2 cellular contexts compared by ENCODE assay signal in the genomic region with DNA sequence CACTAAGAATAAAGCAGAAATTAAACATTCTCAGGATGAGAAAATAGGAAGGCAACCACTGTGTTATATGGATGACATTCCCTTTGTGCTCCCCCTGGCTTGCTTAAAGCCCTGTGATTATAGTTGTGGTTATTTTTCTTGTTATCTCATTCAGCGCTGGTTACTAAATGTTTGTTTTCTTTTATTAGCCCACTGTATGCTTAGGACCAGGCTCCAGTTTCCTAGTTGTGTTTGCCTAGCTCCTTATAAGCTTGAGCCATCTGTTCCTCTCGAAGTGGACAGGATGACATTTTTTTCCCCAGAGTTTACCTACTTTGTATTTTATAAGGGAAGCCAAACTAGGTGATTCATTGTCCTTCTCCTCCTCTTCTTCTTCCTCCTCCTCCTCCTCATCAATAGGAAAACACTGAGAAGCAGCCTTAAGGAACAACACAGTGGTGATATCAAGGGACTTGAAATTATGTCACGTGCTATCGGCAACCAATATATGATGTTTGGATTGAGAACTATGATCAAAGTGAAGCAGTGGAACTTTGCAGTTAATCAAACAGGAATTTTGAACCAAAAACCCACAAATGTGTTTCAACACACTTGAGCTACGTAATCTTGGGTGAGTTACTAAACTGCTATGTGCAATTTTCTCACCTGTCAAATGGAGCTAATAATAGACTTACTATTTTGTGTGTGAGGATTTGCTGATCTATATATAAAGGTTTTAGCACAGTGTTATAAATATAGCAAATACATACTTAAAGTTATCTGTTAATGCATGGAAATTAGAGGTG.
TF ChIP-seq lines count a peak whose summit lies in the region.

No MANE protein-coding gene starts in this region.

TF ChIP-seq in IMR-90, 13 proteins besides CTCF, POLR2A, EP300 and RAD21:
- TF ChIP-seq MXI1 (IDR thresholded peaks at IDR 0.05; ENCODE audit: borderline replicate concordance, low read depth, low read length) = no peak

TF ChIP-seq in HepG2, 621 proteins besides CTCF, POLR2A, EP300 and RAD21:
- TF ChIP-seq SRY (CRISPR knock-in tag; IDR thresholded peaks at IDR 0.05) (no peak), KDM5A (IDR thresholded peaks at IDR 0.05; ENCODE audit: borderline replicate concordance, low read length) (no peak), HNRNPUL1 (IDR thresholded peaks at IDR 0.05; ENCODE audit: low read depth, low read length) (no peak), SATB2 (CRISPR knock-in tag; IDR thresholded peaks at IDR 0.05) (no peak), NR2F1 (CRISPR knock-in tag; IDR thresholded peaks at IDR 0.05) (no peak), ZMYM2 (CRISPR knock-in tag; IDR thresholded peaks at IDR 0.05) (no peak), ZNF678 (CRISPR knock-in tag; IDR thresholded peaks at IDR 0.05) (no peak), ZNF232 (CRISPR knock-in tag; IDR thresholded peaks at IDR 0.05; ENCODE audit: borderline replicate concordance) (no peak)
- TF ChIP-seq, protein P1, sequence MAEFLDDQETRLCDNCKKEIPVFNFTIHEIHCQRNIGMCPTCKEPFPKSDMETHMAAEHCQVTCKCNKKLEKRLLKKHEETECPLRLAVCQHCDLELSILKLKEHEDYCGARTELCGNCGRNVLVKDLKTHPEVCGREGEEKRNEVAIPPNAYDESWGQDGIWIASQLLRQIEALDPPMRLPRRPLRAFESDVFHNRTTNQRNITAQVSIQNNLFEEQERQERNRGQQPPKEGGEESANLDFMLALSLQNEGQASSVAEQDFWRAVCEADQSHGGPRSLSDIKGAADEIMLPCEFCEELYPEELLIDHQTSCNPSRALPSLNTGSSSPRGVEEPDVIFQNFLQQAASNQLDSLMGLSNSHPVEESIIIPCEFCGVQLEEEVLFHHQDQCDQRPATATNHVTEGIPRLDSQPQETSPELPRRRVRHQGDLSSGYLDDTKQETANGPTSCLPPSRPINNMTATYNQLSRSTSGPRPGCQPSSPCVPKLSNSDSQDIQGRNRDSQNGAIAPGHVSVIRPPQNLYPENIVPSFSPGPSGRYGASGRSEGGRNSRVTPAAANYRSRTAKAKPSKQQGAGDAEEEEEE (CRISPR knock-in tag; IDR thresholded peaks at IDR 0.05; ENCODE audit: borderline replicate concordance) = no peak
- TF ChIP-seq, protein P2, sequence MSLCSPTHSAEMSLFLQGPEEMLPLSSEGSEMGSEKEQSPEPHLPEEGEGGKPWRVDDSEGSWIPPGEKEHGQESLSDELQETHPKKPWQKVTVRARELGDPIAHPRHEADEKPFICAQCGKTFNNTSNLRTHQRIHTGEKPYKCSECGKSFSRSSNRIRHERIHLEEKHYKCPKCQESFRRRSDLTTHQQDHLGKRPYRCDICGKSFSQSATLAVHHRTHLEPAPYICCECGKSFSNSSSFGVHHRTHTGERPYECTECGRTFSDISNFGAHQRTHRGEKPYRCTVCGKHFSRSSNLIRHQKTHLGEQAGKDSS (CRISPR knock-in tag; IDR thresholded peaks at IDR 0.05; ENCODE audit: borderline replicate concordance, low read depth) = no peak
- TF ChIP-seq, protein P3, sequence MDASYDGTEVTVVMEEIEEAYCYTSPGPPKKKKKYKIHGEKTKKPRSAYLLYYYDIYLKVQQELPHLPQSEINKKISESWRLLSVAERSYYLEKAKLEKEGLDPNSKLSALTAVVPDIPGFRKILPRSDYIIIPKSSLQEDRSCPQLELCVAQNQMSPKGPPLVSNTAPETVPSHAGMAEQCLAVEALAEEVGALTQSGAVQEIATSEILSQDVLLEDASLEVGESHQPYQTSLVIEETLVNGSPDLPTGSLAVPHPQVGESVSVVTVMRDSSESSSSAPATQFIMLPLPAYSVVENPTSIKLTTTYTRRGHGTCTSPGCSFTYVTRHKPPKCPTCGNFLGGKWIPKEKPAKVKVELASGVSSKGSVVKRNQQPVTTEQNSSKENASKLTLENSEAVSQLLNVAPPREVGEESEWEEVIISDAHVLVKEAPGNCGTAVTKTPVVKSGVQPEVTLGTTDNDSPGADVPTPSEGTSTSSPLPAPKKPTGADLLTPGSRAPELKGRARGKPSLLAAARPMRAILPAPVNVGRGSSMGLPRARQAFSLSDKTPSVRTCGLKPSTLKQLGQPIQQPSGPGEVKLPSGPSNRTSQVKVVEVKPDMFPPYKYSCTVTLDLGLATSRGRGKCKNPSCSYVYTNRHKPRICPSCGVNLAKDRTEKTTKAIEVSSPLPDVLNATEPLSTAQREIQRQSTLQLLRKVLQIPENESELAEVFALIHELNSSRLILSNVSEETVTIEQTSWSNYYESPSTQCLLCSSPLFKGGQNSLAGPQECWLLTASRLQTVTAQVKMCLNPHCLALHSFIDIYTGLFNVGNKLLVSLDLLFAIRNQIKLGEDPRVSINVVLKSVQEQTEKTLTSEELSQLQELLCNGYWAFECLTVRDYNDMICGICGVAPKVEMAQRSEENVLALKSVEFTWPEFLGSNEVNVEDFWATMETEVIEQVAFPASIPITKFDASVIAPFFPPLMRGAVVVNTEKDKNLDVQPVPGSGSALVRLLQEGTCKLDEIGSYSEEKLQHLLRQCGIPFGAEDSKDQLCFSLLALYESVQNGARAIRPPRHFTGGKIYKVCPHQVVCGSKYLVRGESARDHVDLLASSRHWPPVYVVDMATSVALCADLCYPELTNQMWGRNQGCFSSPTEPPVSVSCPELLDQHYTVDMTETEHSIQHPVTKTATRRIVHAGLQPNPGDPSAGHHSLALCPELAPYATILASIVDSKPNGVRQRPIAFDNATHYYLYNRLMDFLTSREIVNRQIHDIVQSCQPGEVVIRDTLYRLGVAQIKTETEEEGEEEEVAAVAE (CRISPR knock-in tag; IDR thresholded peaks at IDR 0.05; ENCODE audit: borderline replicate concordance) = no peak
- TF ChIP-seq, protein P4, sequence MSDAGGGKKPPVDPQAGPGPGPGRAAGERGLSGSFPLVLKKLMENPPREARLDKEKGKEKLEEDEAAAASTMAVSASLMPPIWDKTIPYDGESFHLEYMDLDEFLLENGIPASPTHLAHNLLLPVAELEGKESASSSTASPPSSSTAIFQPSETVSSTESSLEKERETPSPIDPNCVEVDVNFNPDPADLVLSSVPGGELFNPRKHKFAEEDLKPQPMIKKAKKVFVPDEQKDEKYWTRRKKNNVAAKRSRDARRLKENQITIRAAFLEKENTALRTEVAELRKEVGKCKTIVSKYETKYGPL (CRISPR knock-in tag; IDR thresholded peaks at IDR 0.05) = no peak
- TF ChIP-seq, protein P5, sequence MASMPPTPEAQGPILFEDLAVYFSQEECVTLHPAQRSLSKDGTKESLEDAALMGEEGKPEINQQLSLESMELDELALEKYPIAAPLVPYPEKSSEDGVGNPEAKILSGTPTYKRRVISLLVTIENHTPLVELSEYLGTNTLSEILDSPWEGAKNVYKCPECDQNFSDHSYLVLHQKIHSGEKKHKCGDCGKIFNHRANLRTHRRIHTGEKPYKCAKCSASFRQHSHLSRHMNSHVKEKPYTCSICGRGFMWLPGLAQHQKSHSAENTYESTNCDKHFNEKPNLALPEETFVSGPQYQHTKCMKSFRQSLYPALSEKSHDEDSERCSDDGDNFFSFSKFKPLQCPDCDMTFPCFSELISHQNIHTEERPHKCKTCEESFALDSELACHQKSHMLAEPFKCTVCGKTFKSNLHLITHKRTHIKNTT (CRISPR knock-in tag; IDR thresholded peaks at IDR 0.05) = no peak
